12 cellular contexts compared by ENCODE assay signal in the genomic region with DNA sequence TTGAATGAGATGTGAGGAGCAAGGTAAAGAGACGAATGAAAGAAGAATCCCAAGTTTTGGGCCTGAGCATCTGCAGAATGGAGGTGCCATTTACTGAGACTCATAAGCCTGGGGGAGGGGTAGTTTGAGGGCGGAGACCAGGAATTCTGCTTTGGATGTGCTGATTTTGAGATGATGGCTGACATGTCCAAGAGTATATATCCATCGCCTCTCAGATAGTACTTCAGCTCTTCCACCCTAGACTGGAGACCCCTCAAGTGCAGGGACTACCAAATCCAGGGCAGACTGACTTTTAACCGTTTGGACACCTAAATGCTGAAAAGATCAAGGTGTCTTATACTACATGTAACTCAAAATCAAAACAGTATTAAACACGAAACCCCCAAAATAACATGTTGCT. TPM values are rescaled to one million over a fixed set of nuclear protein-coding genes. Genes with fewer than 3 reads are reported as not detected.
A peak's percentile ranks its signal among the peaks of the same experiment; 100 is the strongest.
DNase-seq lines count a peak whose midpoint lies in the region; ATAC-seq and TF ChIP-seq lines count a peak whose summit lies in the region.
"Had no signal": no experiment of that assay in that cellular context is flagged by ENCODE, and none has a peak within 500 bp of the region (broad histone marks: within the 10 kb centered on the region; RNA-seq: fewer than 3 reads in every experiment).

No MANE protein-coding gene starts in this region.

- peaks cover 9% of the 10 kb centered on the region for H3K36me3 ChIP-seq in HUES6 (ENCODE audit: control insufficient read depth, insufficient read depth, low read length)

- peak overlapping the region; percentile 90 for H3K4me3 Mint-ChIP-seq in activated CD4-positive, alpha-beta T cell treated with anti-CD3 and anti-CD28 coated beads, Interleukin-2, amount 10 ng/mL, durations not matched to agents 24 days and 14 days
- H3K4me3 Mint-ChIP-seq in activated naive CD8-positive, alpha-beta T cell treated with anti-CD3 and anti-CD28 coated beads, Interleukin-2, amount 10 ng/mL, durations not matched to agents 7 days and 5 days, result peak overlapping the region; percentile 93
- H3K4me3 Mint-ChIP-seq in nephron, result peak overlapping the region; percentile 75 to 85 (median 78)

- peaks cover 26% of the 10 kb centered on the region for H3K4me1 Mint-ChIP-seq in activated CD4-positive, alpha-beta T cell treated with anti-CD3 and anti-CD28 coated beads, Interleukin-2, amount 10 ng/mL, durations not matched to agents 24 days and 14 days
- peaks cover 22% of the 10 kb centered on the region for H3K4me1 Mint-ChIP-seq in activated naive CD8-positive, alpha-beta T cell treated with anti-CD3 and anti-CD28 coated beads, Interleukin-2, amount 10 ng/mL, durations not matched to agents 7 days and 5 days
- H3K4me1 Mint-ChIP-seq in nephron, result peaks cover 14% of the 10 kb centered on the region

- intact Hi-C loops in activated CD4-positive, alpha-beta T cell treated with anti-CD3 and anti-CD28 coated beads, Interleukin-2, amount 10 ng/mL, durations not matched to agents 24 days and 14 days (cut with micrococcal nuclease), result no loop called here

- POLR2A ChIA-PET in activated naive CD8-positive, alpha-beta T cell treated with anti-CD3 and anti-CD28 coated beads, Interleukin-2, amount 10 ng/mL, durations not matched to agents 7 days and 5 days (lab: Charles Lee), result interaction anchor here (1.6 to 4.5 kb wide), 4 partner anchors 10 to 18 kb away, joined by 3 to 94 read pairs (median 26); partner anchors contain the start of genes CCDC116 and YDJC

- peaks cover 16% of the 10 kb centered on the region for H3K36me3 Mint-ChIP-seq in activated CD4-positive, alpha-beta T cell treated with anti-CD3 and anti-CD28 coated beads, Interleukin-2, amount 10 ng/mL, durations not matched to agents 24 days and 14 days (ENCODE audit: low read depth)
- peaks cover 5% of the 10 kb centered on the region for H3K36me3 Mint-ChIP-seq in activated naive CD8-positive, alpha-beta T cell treated with anti-CD3 and anti-CD28 coated beads, Interleukin-2, amount 10 ng/mL, durations not matched to agents 7 days and 5 days
- peaks cover 8% of the 10 kb centered on the region for H3K36me3 Mint-ChIP-seq in nephron (ENCODE audit: low read depth)

- H3K27ac ChIP-seq in HUES6 (ENCODE audit: low read depth, low read length), result no peak overlapping the region

- H3K4me3 ChIP-seq in HUES6 (ENCODE audit: low read depth, low read length), result 0 out of 2 replicates have a peak overlapping the region, but pooled peaks have one; percentile 96

- H3K27me3 Mint-ChIP-seq in activated CD4-positive, alpha-beta T cell treated with anti-CD3 and anti-CD28 coated beads, Interleukin-2, amount 10 ng/mL, durations not matched to agents 24 days and 14 days, result peaks cover 1% of the 10 kb centered on the region
- no peaks in the 10 kb centered on the region for H3K27me3 Mint-ChIP-seq in activated naive CD8-positive, alpha-beta T cell treated with anti-CD3 and anti-CD28 coated beads, Interleukin-2, amount 10 ng/mL, durations not matched to agents 7 days and 5 days
- H3K27me3 Mint-ChIP-seq in nephron (ENCODE audit: low read depth), result peaks cover 7% of the 10 kb centered on the region

- no peak for ATAC-seq in activated naive CD8-positive, alpha-beta T cell treated with anti-CD3 and anti-CD28 coated beads, Interleukin-2, amount 10 ng/mL, durations not matched to agents 7 days and 5 days (ENCODE audit: low read depth)
- ATAC-seq in GM19397 (IDR thresholded peaks at IDR 0.05; ENCODE audit: unreplicated experiment), result no peak
- ATAC-seq in GM21381 (IDR thresholded peaks at IDR 0.05; ENCODE audit: unreplicated experiment), result no peak

- no peak for DNase-seq in activated CD4-positive, alpha-beta T cell treated with anti-CD3 and anti-CD28 coated beads, Interleukin-2, amount 10 ng/mL, durations not matched to agents 24 days and 14 days
- DNase-seq in activated CD4-positive, alpha-beta T cell treated with anti-CD3 and anti-CD28 coated beads, Interleukin-2, amount 50 U/mL, for 48 hours, result no peak
- no peak for DNase-seq in activated naive CD8-positive, alpha-beta T cell treated with anti-CD3 and anti-CD28 coated beads, Interleukin-2, amount 10 ng/mL, durations not matched to agents 7 days and 5 days
- DNase-seq in HCEC 1CT, result no peak
- DNase-seq: DMS79; stimulated activated CD4-positive, alpha-beta T cell treated with anti-CD3 and anti-CD28 coated beads, Interleukin-1b, Interleukin-23, amount 100 ng/mL, for 48 hours; T1000 had no signal

- H3K27ac Mint-ChIP-seq in activated CD4-positive, alpha-beta T cell treated with anti-CD3 and anti-CD28 coated beads, Interleukin-2, amount 10 ng/mL, durations not matched to agents 24 days and 14 days, result no peak overlapping the region
- H3K27ac Mint-ChIP-seq in activated naive CD8-positive, alpha-beta T cell treated with anti-CD3 and anti-CD28 coated beads, Interleukin-2, amount 10 ng/mL, durations not matched to agents 7 days and 5 days, result no peak overlapping the region
- H3K27ac Mint-ChIP-seq in nephron, result no peak overlapping the region

- no peak overlapping the region for H3K9ac ChIP-seq in HUES6 (ENCODE audit: low read length)

- TF ChIP-seq CTCF in nephron (IDR thresholded peaks at IDR 0.05; ENCODE audit: unreplicated experiment in 3 of 3), result no peak

- H3K9me3 Mint-ChIP-seq in activated CD4-positive, alpha-beta T cell treated with anti-CD3 and anti-CD28 coated beads, Interleukin-2, amount 10 ng/mL, durations not matched to agents 24 days and 14 days, result no peaks in the 10 kb centered on the region
- no peaks in the 10 kb centered on the region for H3K9me3 Mint-ChIP-seq in activated naive CD8-positive, alpha-beta T cell treated with anti-CD3 and anti-CD28 coated beads, Interleukin-2, amount 10 ng/mL, durations not matched to agents 7 days and 5 days
- no peaks in the 10 kb centered on the region for H3K9me3 Mint-ChIP-seq in nephron

- H3K27me3 ChIP-seq in HUES6 (ENCODE audit: control insufficient read depth, insufficient read depth, low read length), result peaks cover 7% of the 10 kb centered on the region; the same call in 1 of the 2 replicates
- H3K27me3 ChIP-seq: ascending aorta had no signal

- peaks cover 7% of the 10 kb centered on the region; the same call in 1 of the 2 replicates for H3K4me1 ChIP-seq in HUES6 (ENCODE audit: control insufficient read depth, insufficient read depth, low read length)

- no peaks in the 10 kb centered on the region for H3K9me3 ChIP-seq in HUES6 (ENCODE audit: control insufficient read depth, insufficient read depth, low read depth, low read length)
- H3K9me3 ChIP-seq: ascending aorta had no signal

RNA-seq across cellular contexts. Expression of gene SDF2L1, which starts 1.3 kb away (rescaled TPM):
- total RNA-seq in activated CD4-positive, alpha-beta T cell treated with anti-CD3 and anti-CD28 coated beads, Interleukin-2, amount 10 ng/mL, durations not matched to agents 24 days and 14 days, result 94.3 and 103 TPM in 2 replicates
- total RNA-seq in activated naive CD8-positive, alpha-beta T cell treated with anti-CD3 and anti-CD28 coated beads, Interleukin-2, amount 10 ng/mL, durations not matched to agents 7 days and 5 days, result 10 to 100 TPM; 36.0 to 39.7 TPM

RNA-seq across cellular contexts. Expression of gene CCDC116, which starts 8.2 kb away (rescaled TPM):
- total RNA-seq in activated CD4-positive, alpha-beta T cell treated with anti-CD3 and anti-CD28 coated beads, Interleukin-2, amount 10 ng/mL, durations not matched to agents 24 days and 14 days, result 0.40 and 0.51 TPM in 2 replicates
- under 1 TPM; 0.50 to 0.79 TPM for total RNA-seq in activated naive CD8-positive, alpha-beta T cell treated with anti-CD3 and anti-CD28 coated beads, Interleukin-2, amount 10 ng/mL, durations not matched to agents 7 days and 5 days
- total RNA-seq: ascending aorta had no signal

RNA-seq across cellular contexts. Expression of gene YDJC, which starts 11.0 kb away (rescaled TPM):
- total RNA-seq in activated CD4-positive, alpha-beta T cell treated with anti-CD3 and anti-CD28 coated beads, Interleukin-2, amount 10 ng/mL, durations not matched to agents 24 days and 14 days, result 54.2 and 56.1 TPM in 2 replicates
- 10 to 100 TPM; 45.3 to 46.7 TPM for total RNA-seq in activated naive CD8-positive, alpha-beta T cell treated with anti-CD3 and anti-CD28 coated beads, Interleukin-2, amount 10 ng/mL, durations not matched to agents 7 days and 5 days

RNA-seq across cellular contexts. Expression of gene PPIL2, which starts 25.0 kb away (rescaled TPM):
- total RNA-seq in activated CD4-positive, alpha-beta T cell treated with anti-CD3 and anti-CD28 coated beads, Interleukin-2, amount 10 ng/mL, durations not matched to agents 24 days and 14 days, result 53.1 and 55.9 TPM in 2 replicates
- 10 to 100 TPM; 67.0 to 73.1 TPM for total RNA-seq in activated naive CD8-positive, alpha-beta T cell treated with anti-CD3 and anti-CD28 coated beads, Interleukin-2, amount 10 ng/mL, durations not matched to agents 7 days and 5 days
